Comparison of ENCODE assay signal across 1 cellular context in genomic region chr10:94496646-94497045, GRCh38.
TF ChIP-seq lines count a peak whose summit lies in the region.

No MANE protein-coding gene starts in this region.

TF ChIP-seq in HepG2, 621 proteins besides CTCF, POLR2A, EP300 and RAD21 (continued from another document and continues in another):
- peak; percentile 35; the same call in 1 of the 2 replicates for TF ChIP-seq PAXIP1 (CRISPR knock-in tag; conservative IDR thresholded peaks at IDR 0.05)
- no peak for TF ChIP-seq RFX1 (IDR thresholded peaks at IDR 0.05)
- TF ChIP-seq ELF1 (CRISPR knock-in tag; IDR thresholded peaks at IDR 0.05): no peak
- TF ChIP-seq ZNF7 (CRISPR knock-in tag; IDR thresholded peaks at IDR 0.05): no peak
- no peak for TF ChIP-seq ZNF296 (CRISPR knock-in tag; conservative IDR thresholded peaks at IDR 0.05)
- TF ChIP-seq DMAP1 (CRISPR knock-in tag; IDR thresholded peaks at IDR 0.05): no peak
- no peak for TF ChIP-seq HOXA5 (CRISPR knock-in tag; IDR thresholded peaks at IDR 0.05)
- no peak for TF ChIP-seq NCOA1 (CRISPR knock-in tag; IDR thresholded peaks at IDR 0.05)
- no peak for TF ChIP-seq ZNF547 (CRISPR knock-in tag; IDR thresholded peaks at IDR 0.05)
- no peak for TF ChIP-seq IRF2 (CRISPR knock-in tag; IDR thresholded peaks at IDR 0.05)
- TF ChIP-seq HHEX (CRISPR knock-in tag; IDR thresholded peaks at IDR 0.05): no peak
- no peak for TF ChIP-seq CEBPB (IDR thresholded peaks at IDR 0.05; ENCODE audit: borderline replicate concordance, low read depth, low read length)
- TF ChIP-seq DNMT3B (CRISPR knock-in tag; conservative IDR thresholded peaks at IDR 0.05): no peak
- no peak for TF ChIP-seq ZNF564 (CRISPR knock-in tag; IDR thresholded peaks at IDR 0.05)
- TF ChIP-seq ZBTB44 (CRISPR knock-in tag; IDR thresholded peaks at IDR 0.05): no peak
- no peak for TF ChIP-seq RBM39 (IDR thresholded peaks at IDR 0.05; ENCODE audit: low read depth, low read length, poor library complexity, severe bottlenecking)
- TF ChIP-seq, protein P1, sequence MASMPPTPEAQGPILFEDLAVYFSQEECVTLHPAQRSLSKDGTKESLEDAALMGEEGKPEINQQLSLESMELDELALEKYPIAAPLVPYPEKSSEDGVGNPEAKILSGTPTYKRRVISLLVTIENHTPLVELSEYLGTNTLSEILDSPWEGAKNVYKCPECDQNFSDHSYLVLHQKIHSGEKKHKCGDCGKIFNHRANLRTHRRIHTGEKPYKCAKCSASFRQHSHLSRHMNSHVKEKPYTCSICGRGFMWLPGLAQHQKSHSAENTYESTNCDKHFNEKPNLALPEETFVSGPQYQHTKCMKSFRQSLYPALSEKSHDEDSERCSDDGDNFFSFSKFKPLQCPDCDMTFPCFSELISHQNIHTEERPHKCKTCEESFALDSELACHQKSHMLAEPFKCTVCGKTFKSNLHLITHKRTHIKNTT (CRISPR knock-in tag; IDR thresholded peaks at IDR 0.05): no peak
- no peak for TF ChIP-seq FOXK2 (IDR thresholded peaks at IDR 0.05)
- TF ChIP-seq, protein P2, sequence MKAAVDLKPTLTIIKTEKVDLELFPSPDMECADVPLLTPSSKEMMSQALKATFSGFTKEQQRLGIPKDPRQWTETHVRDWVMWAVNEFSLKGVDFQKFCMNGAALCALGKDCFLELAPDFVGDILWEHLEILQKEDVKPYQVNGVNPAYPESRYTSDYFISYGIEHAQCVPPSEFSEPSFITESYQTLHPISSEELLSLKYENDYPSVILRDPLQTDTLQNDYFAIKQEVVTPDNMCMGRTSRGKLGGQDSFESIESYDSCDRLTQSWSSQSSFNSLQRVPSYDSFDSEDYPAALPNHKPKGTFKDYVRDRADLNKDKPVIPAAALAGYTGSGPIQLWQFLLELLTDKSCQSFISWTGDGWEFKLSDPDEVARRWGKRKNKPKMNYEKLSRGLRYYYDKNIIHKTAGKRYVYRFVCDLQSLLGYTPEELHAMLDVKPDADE (CRISPR knock-in tag; IDR thresholded peaks at IDR 0.05): no peak
- TF ChIP-seq ZSCAN12 (CRISPR knock-in tag; IDR thresholded peaks at IDR 0.05): no peak
- TF ChIP-seq ZNF121 (CRISPR knock-in tag; IDR thresholded peaks at IDR 0.05): no peak
- no peak for TF ChIP-seq ZNF432 (CRISPR knock-in tag; IDR thresholded peaks at IDR 0.05; ENCODE audit: borderline replicate concordance)
- TF ChIP-seq RAD51 (IDR thresholded peaks at IDR 0.05; ENCODE audit: borderline replicate concordance): no peak
- TF ChIP-seq AHDC1 (CRISPR knock-in tag; IDR thresholded peaks at IDR 0.05; ENCODE audit: borderline replicate concordance): peak; percentile 26; the same call in 1 of the 2 replicates
- TF ChIP-seq, protein P3, sequence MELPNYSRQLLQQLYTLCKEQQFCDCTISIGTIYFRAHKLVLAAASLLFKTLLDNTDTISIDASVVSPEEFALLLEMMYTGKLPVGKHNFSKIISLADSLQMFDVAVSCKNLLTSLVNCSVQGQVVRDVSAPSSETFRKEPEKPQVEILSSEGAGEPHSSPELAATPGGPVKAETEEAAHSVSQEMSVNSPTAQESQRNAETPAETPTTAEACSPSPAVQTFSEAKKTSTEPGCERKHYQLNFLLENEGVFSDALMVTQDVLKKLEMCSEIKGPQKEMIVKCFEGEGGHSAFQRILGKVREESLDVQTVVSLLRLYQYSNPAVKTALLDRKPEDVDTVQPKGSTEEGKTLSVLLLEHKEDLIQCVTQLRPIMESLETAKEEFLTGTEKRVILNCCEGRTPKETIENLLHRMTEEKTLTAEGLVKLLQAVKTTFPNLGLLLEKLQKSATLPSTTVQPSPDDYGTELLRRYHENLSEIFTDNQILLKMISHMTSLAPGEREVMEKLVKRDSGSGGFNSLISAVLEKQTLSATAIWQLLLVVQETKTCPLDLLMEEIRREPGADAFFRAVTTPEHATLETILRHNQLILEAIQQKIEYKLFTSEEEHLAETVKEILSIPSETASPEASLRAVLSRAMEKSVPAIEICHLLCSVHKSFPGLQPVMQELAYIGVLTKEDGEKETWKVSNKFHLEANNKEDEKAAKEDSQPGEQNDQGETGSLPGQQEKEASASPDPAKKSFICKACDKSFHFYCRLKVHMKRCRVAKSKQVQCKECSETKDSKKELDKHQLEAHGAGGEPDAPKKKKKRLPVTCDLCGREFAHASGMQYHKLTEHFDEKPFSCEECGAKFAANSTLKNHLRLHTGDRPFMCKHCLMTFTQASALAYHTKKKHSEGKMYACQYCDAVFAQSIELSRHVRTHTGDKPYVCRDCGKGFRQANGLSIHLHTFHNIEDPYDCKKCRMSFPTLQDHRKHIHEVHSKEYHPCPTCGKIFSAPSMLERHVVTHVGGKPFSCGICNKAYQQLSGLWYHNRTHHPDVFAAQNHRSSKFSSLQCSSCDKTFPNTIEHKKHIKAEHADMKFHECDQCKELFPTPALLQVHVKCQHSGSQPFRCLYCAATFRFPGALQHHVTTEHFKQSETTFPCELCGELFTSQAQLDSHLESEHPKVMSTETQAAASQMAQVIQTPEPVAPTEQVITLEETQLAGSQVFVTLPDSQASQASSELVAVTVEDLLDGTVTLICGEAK (IDR thresholded peaks at IDR 0.05): no peak
- TF ChIP-seq, protein P3 (CRISPR knock-in tag; IDR thresholded peaks at IDR 0.05): no peak
- no peak for TF ChIP-seq CHCHD3 (CRISPR knock-in tag; IDR thresholded peaks at IDR 0.05)
- TF ChIP-seq JUN (CRISPR knock-in tag; IDR thresholded peaks at IDR 0.05): no peak
- TF ChIP-seq PHF8 (CRISPR knock-in tag; IDR thresholded peaks at IDR 0.05): no peak
- peak; percentile 26; the same call in 1 of the 2 replicates for TF ChIP-seq MED1 (CRISPR knock-in tag; IDR thresholded peaks at IDR 0.05)
- no peak for TF ChIP-seq MTA3 (CRISPR knock-in tag; IDR thresholded peaks at IDR 0.05)
- no peak for TF ChIP-seq CSRNP2 (CRISPR knock-in tag; conservative IDR thresholded peaks at IDR 0.05; ENCODE audit: low read depth)
- no peak for TF ChIP-seq SKI (IDR thresholded peaks at IDR 0.05; ENCODE audit: partially characterized antibody)
- TF ChIP-seq ZNF354B (CRISPR knock-in tag; IDR thresholded peaks at IDR 0.05): no peak
- TF ChIP-seq TBP (CRISPR knock-in tag; IDR thresholded peaks at IDR 0.05): no peak
- TF ChIP-seq GLMP (CRISPR knock-in tag; IDR thresholded peaks at IDR 0.05; ENCODE audit: borderline replicate concordance): no peak
